15 cellular contexts compared by ENCODE assay signal in genomic region chr1:211352465-211352864, GRCh38. TPM values are rescaled to one million over a fixed set of nuclear protein-coding genes. Genes with fewer than 3 reads are reported as not detected.
DNase-seq lines count a peak whose midpoint lies in the region; ATAC-seq lines count a peak whose summit lies in the region.
"Had no signal": no experiment of that assay in that cellular context is flagged by ENCODE, and none has a peak within 500 bp of the region (broad histone marks: within the 10 kb centered on the region; RNA-seq: fewer than 3 reads in every experiment).

No MANE protein-coding gene starts in this region.

- no peaks in the 10 kb centered on the region for H3K27me3 Mint-ChIP-seq in activated CD4-positive, alpha-beta T cell treated with anti-CD3 and anti-CD28 coated beads, Interleukin-2, amount 10 ng/mL, durations not matched to agents 7 days and 5 days
- no peaks in the 10 kb centered on the region for H3K27me3 Mint-ChIP-seq in activated CD4-positive, alpha-beta T cell treated with anti-CD3 and anti-CD28 coated beads, Interleukin-2, amount 10 ng/mL, durations not matched to agents 24 days and 14 days
- no peaks in the 10 kb centered on the region for H3K27me3 Mint-ChIP-seq in CD4-positive, CD25-positive, alpha-beta regulatory T cell
- H3K27me3 Mint-ChIP-seq in T-helper 17 cell (no peaks in the 10 kb centered on the region), memory B cell (no peaks in the 10 kb centered on the region)
- H3K27me3 Mint-ChIP-seq: brain had no signal

- no peak for DNase-seq in activated CD4-positive, alpha-beta T cell treated with anti-CD3 and anti-CD28 coated beads, Interleukin-2, amount 10 ng/mL, durations not matched to agents 7 days and 5 days
- no peak for DNase-seq in activated CD4-positive, alpha-beta T cell treated with anti-CD3 and anti-CD28 coated beads, Interleukin-2, amount 10 ng/mL, durations not matched to agents 24 days and 14 days
- no peak for DNase-seq in CD4-positive, CD25-positive, alpha-beta regulatory T cell
- DNase-seq in T-helper 17 cell, result no peak
- no peak for DNase-seq in memory B cell (ENCODE audit: low spot score in 2 of 2)
- DNase-seq in NOMO-1 treated with dmso at 0.1 percent for 144 hours (lab: John Stamatoyannopoulos, UW; ENCODE audit: unreplicated experiment), result no peak
- DNase-seq in activated effector memory CD4-positive, alpha-beta T cell treated with Interleukin-2 at 50 U/mL for 16 hours, result no peak
- no peak for DNase-seq in NCI-H2107 (lab: John Stamatoyannopoulos, UW)
- DNase-seq: kidney glomerular epithelial cell, NCI-H1694 treated with DMSO at 0.1 percent for 48 hours, NCI-H774, SK-N-SH had no signal

- no peaks in the 10 kb centered on the region for H3K27me3 ChIP-seq in CD4-positive, CD25-positive, alpha-beta regulatory T cell (ENCODE audit: control insufficient read depth, insufficient read depth, low read length)

- H3K27ac Mint-ChIP-seq in activated CD4-positive, alpha-beta T cell treated with anti-CD3 and anti-CD28 coated beads, Interleukin-2, amount 10 ng/mL, durations not matched to agents 7 days and 5 days, result no peak overlapping the region
- no peak overlapping the region for H3K27ac Mint-ChIP-seq in activated CD4-positive, alpha-beta T cell treated with anti-CD3 and anti-CD28 coated beads, Interleukin-2, amount 10 ng/mL, durations not matched to agents 24 days and 14 days
- peak overlapping the region in 2 of 3 donors; percentile 95 for H3K27ac Mint-ChIP-seq in CD4-positive, CD25-positive, alpha-beta regulatory T cell
- peak overlapping the region; percentile 82 for H3K27ac Mint-ChIP-seq in T-helper 17 cell
- H3K27ac Mint-ChIP-seq in memory B cell, result peak overlapping the region; percentile 92
- H3K27ac Mint-ChIP-seq: brain had no signal

- intact Hi-C loops in activated CD4-positive, alpha-beta T cell treated with anti-CD3 and anti-CD28 coated beads, Interleukin-2, amount 10 ng/mL, durations not matched to agents 24 days and 14 days (cut with micrococcal nuclease), result no loop called here

- H3K4me3 Mint-ChIP-seq in activated CD4-positive, alpha-beta T cell treated with anti-CD3 and anti-CD28 coated beads, Interleukin-2, amount 10 ng/mL, durations not matched to agents 7 days and 5 days, result peak overlapping the region; percentile 42
- no peak overlapping the region for H3K4me3 Mint-ChIP-seq in activated CD4-positive, alpha-beta T cell treated with anti-CD3 and anti-CD28 coated beads, Interleukin-2, amount 10 ng/mL, durations not matched to agents 24 days and 14 days
- H3K4me3 Mint-ChIP-seq in CD4-positive, CD25-positive, alpha-beta regulatory T cell, result peak overlapping the region; percentile 75 to 90 (median 88)
- H3K4me3 Mint-ChIP-seq in T-helper 17 cell, result peak overlapping the region; percentile 9
- no peak overlapping the region for H3K4me3 Mint-ChIP-seq in memory B cell
- H3K4me3 Mint-ChIP-seq: brain had no signal

- H3K36me3 Mint-ChIP-seq in activated CD4-positive, alpha-beta T cell treated with anti-CD3 and anti-CD28 coated beads, Interleukin-2, amount 10 ng/mL, durations not matched to agents 7 days and 5 days (ENCODE audit: low read depth), result peaks cover 74% of the 10 kb centered on the region
- peaks cover 71% of the 10 kb centered on the region for H3K36me3 Mint-ChIP-seq in activated CD4-positive, alpha-beta T cell treated with anti-CD3 and anti-CD28 coated beads, Interleukin-2, amount 10 ng/mL, durations not matched to agents 24 days and 14 days (ENCODE audit: low read depth)
- peaks cover 31% of the 10 kb centered on the region for H3K36me3 Mint-ChIP-seq in CD4-positive, CD25-positive, alpha-beta regulatory T cell
- H3K36me3 Mint-ChIP-seq in T-helper 17 cell (ENCODE audit: low read depth) (peaks cover 6% of the 10 kb centered on the region), memory B cell (peaks cover 29% of the 10 kb centered on the region)

- H3K36me3 ChIP-seq in CD4-positive, CD25-positive, alpha-beta regulatory T cell (ENCODE audit: control insufficient read depth, insufficient read depth, low read length), result peaks cover 28% of the 10 kb centered on the region

- peak overlapping the region; percentile 56 for H3K27ac ChIP-seq in CD4-positive, CD25-positive, alpha-beta regulatory T cell (ENCODE audit: insufficient read depth, low read length, poor library complexity, severe bottlenecking)
- H3K27ac ChIP-seq: WERI-Rb-1 had no signal

- CTCF ChIA-PET in activated CD4-positive, alpha-beta T cell treated with anti-CD3 and anti-CD28 coated beads, Interleukin-2, amount 10 ng/mL, durations not matched to agents 7 days and 5 days (lab: Charles Lee), result interaction anchor here (0.7 kb wide), 1 partner anchor 9 kb away, joined by 3 read pairs; no protein-coding TSS in a partner anchor

- ATAC-seq in CD4-positive, CD25-positive, alpha-beta regulatory T cell (ENCODE audit: low read depth in 2 of 2), result no peak
- ATAC-seq in T-helper 17 cell (no peak), memory B cell (ENCODE audit: low read depth) (no peak)

- H3K9me3 Mint-ChIP-seq in activated CD4-positive, alpha-beta T cell treated with anti-CD3 and anti-CD28 coated beads, Interleukin-2, amount 10 ng/mL, durations not matched to agents 7 days and 5 days, result peaks cover 26% of the 10 kb centered on the region
- H3K9me3 Mint-ChIP-seq in activated CD4-positive, alpha-beta T cell treated with anti-CD3 and anti-CD28 coated beads, Interleukin-2, amount 10 ng/mL, durations not matched to agents 24 days and 14 days, result peaks cover 6% of the 10 kb centered on the region
- H3K9me3 Mint-ChIP-seq in CD4-positive, CD25-positive, alpha-beta regulatory T cell, result peaks cover 0 to 2% (median 0%) of the 10 kb centered on the region in 7 donors
- H3K9me3 Mint-ChIP-seq in memory B cell, result peaks cover 4% of the 10 kb centered on the region

- peaks cover 41% of the 10 kb centered on the region for H3K4me1 ChIP-seq in CD4-positive, CD25-positive, alpha-beta regulatory T cell (ENCODE audit: control insufficient read depth, insufficient read depth, low read length, poor library complexity, severe bottlenecking)

- POLR2A ChIA-PET in activated CD4-positive, alpha-beta T cell treated with anti-CD3 and anti-CD28 coated beads, Interleukin-2, amount 10 ng/mL, durations not matched to agents 7 days and 5 days (lab: Charles Lee), result no interaction called here

- no peaks in the 10 kb centered on the region for H3K9me3 ChIP-seq in CD4-positive, CD25-positive, alpha-beta regulatory T cell (ENCODE audit: control insufficient read depth in 2 of 2, low read length in 2 of 2)
- no peaks in the 10 kb centered on the region for H3K9me3 ChIP-seq in T-helper 17 cell (ENCODE audit: control insufficient read depth, low read length, poor library complexity, severe bottlenecking)
- H3K9me3 ChIP-seq: SK-N-SH had no signal

- peak overlapping the region; percentile 76 for H3K4me3 ChIP-seq in CD4-positive, CD25-positive, alpha-beta regulatory T cell (ENCODE audit: low read depth, low read length)
- H3K4me3 ChIP-seq: lung had no signal

- H3K4me1 Mint-ChIP-seq in activated CD4-positive, alpha-beta T cell treated with anti-CD3 and anti-CD28 coated beads, Interleukin-2, amount 10 ng/mL, durations not matched to agents 7 days and 5 days, result peaks cover 58% of the 10 kb centered on the region
- peaks cover 52% of the 10 kb centered on the region for H3K4me1 Mint-ChIP-seq in activated CD4-positive, alpha-beta T cell treated with anti-CD3 and anti-CD28 coated beads, Interleukin-2, amount 10 ng/mL, durations not matched to agents 24 days and 14 days
- H3K4me1 Mint-ChIP-seq in CD4-positive, CD25-positive, alpha-beta regulatory T cell, result peaks cover 48 to 82% (median 67%) of the 10 kb centered on the region in 4 donors
- H3K4me1 Mint-ChIP-seq in T-helper 17 cell (peaks cover 49% of the 10 kb centered on the region), memory B cell (peaks cover 46% of the 10 kb centered on the region)

RNA-seq across cellular contexts. Expression of gene TRAF5, which starts 25.8 kb away (rescaled TPM):
- total RNA-seq in activated CD4-positive, alpha-beta T cell treated with anti-CD3 and anti-CD28 coated beads, Interleukin-2, amount 10 ng/mL, durations not matched to agents 7 days and 5 days, result 10 to 100 TPM; 64.5 to 65.6 TPM
- total RNA-seq in activated CD4-positive, alpha-beta T cell treated with anti-CD3 and anti-CD28 coated beads, Interleukin-2, amount 10 ng/mL, durations not matched to agents 24 days and 14 days, result 55.6 and 56.6 TPM in 2 replicates
- total RNA-seq in CD4-positive, CD25-positive, alpha-beta regulatory T cell, result 58.3 TPM
- polyA plus RNA-seq in CD4-positive, CD25-positive, alpha-beta regulatory T cell, result 10 to 100 TPM; 34.4 to 41.7 (median 38.3) TPM
- total RNA-seq in T-helper 17 cell, result 10 to 100 TPM; 52.3 to 59.9 TPM

Comparison
In these comparisons a context has a peak if more than half of its experiments do, and no peak if none do; other contexts are left out.
1. H3K4me3 Mint-ChIP-seq: peak in activated CD4-positive, alpha-beta T cell treated with anti-CD3 and anti-CD28 coated beads, Interleukin-2, amount 10 ng/mL, durations not matched to agents 7 days and 5 days (single experiment), CD4-positive, CD25-positive, alpha-beta regulatory T cell (4 of 4) and T-helper 17 cell (single experiment); none in activated CD4-positive, alpha-beta T cell treated with anti-CD3 and anti-CD28 coated beads, Interleukin-2, amount 10 ng/mL, durations not matched to agents 24 days and 14 days (single experiment) and memory B cell (single experiment).
2. H3K27ac Mint-ChIP-seq: peak in CD4-positive, CD25-positive, alpha-beta regulatory T cell (2 of 3), T-helper 17 cell (single experiment) and memory B cell (single experiment); none in activated CD4-positive, alpha-beta T cell treated with anti-CD3 and anti-CD28 coated beads, Interleukin-2, amount 10 ng/mL, durations not matched to agents 7 days and 5 days (single experiment) and activated CD4-positive, alpha-beta T cell treated with anti-CD3 and anti-CD28 coated beads, Interleukin-2, amount 10 ng/mL, durations not matched to agents 24 days and 14 days (single experiment).